In the genomic region with DNA sequence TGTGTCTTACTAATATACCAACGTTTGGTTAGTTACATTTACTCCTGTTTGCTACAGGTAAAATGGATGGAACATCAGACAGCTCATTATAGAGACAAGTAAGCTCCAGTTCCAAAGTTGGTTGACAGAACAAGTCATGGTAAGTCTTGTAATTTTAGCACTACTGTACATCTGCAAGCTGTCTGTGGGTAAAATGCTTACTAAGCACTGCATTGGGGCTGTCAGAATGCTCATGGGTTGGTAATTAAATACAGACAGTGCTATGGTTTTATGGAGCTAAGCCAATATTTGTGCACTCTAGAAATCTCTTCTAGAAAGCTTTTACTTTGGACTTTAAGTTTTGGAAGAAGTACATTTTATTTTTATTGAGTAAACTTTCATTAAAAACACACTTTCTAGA, we compare ENCODE assay signal across 29 cellular contexts.
"Had no signal": no experiment of that assay in that cellular context is flagged by ENCODE, and none has a peak within 500 bp of the region (broad histone marks: within the 10 kb centered on the region; RNA-seq: fewer than 3 reads in every experiment).

No MANE protein-coding gene starts in this region.

- DNase-seq: activated CD4-positive, alpha-beta T cell treated with anti-CD3 and anti-CD28 coated beads for 36 hours; activated CD4-positive, alpha-beta T cell treated with anti-CD3 and anti-CD28 coated beads, Interleukin-2, amount 10 ng/mL, durations not matched to agents 7 days and 5 days; activated CD4-positive, alpha-beta T cell treated with anti-CD3 and anti-CD28 coated beads, Interleukin-2, amount 50 U/mL, for 48 hours; activated CD8-positive, alpha-beta T cell treated with anti-CD3 and anti-CD28 coated beads, Interleukin-2, amount 10 ng/mL, durations not matched to agents 7 days and 5 days; activated gamma-delta T cell treated with Interleukin-2 at 50 U/mL for 16 hours; activated naive CD4-positive, alpha-beta T cell treated with anti-CD3 and anti-CD28 coated beads for 36 hours; activated T-cell treated with anti-CD3 and anti-CD28 coated beads, Interleukin-2, amount 50 U/mL, for 4 hours; adrenal gland; anterior cingulate cortex; central memory CD4-positive, alpha-beta T cell; Kasumi-1; KG1; MG63; MV-4-11; NCI-H1092; NCI-H1436 treated with DMSO at 0.1 percent for 48 hours; NCI-H1694 treated with DMSO at 0.1 percent for 48 hours; NCI-H2029; NCI-H345; NCI-H524 treated with DMSO at 0.1 percent for 48 hours; NCI-H748 treated with DMSO at 0.1 percent for 48 hours; SHP77 treated with DMSO at 0.1 percent for 48 hours; T1000 had no signal

- H3K4me3 ChIP-seq: adrenal gland, coronary artery, MG63, SJSA1 had no signal

- H3K9me3 ChIP-seq: adrenal gland, MG63, SJSA1 had no signal

- H3K27me3 ChIP-seq: adrenal gland, MG63, SJSA1 had no signal

- H3K27ac Mint-ChIP-seq: activated CD4-positive, alpha-beta T cell treated with anti-CD3 and anti-CD28 coated beads for 36 hours; activated CD4-positive, alpha-beta T cell treated with anti-CD3 and anti-CD28 coated beads, Interleukin-2, amount 10 ng/mL, durations not matched to agents 7 days and 5 days; activated CD8-positive, alpha-beta T cell treated with anti-CD3 and anti-CD28 coated beads, Interleukin-2, amount 10 ng/mL, durations not matched to agents 7 days and 5 days; activated naive CD4-positive, alpha-beta T cell treated with anti-CD3 and anti-CD28 coated beads for 36 hours; activated naive CD4-positive, alpha-beta T cell treated with anti-CD3 and anti-CD28 coated beads, Interleukin-2, amount 50 U/mL, for 72 hours; activated T-helper 1 cell treated with anti-CD3 and anti-CD28 coated beads, Interleukin-12 subunit alpha, Interleukin-12 subunit beta, Interleukin-2, Interleukin-4 antibody, amounts not matched to agents 30 ng/mL and 10 ng/mL and 1 ng/mL, durations not matched to agents 14 hours and 24 hours and 36 hours; brain; WTC11 had no signal

- H3K4me3 Mint-ChIP-seq: activated CD4-positive, alpha-beta T cell treated with anti-CD3 and anti-CD28 coated beads for 36 hours; activated CD4-positive, alpha-beta T cell treated with anti-CD3 and anti-CD28 coated beads, Interleukin-2, amount 10 ng/mL, durations not matched to agents 7 days and 5 days; activated CD8-positive, alpha-beta T cell treated with anti-CD3 and anti-CD28 coated beads, Interleukin-2, amount 10 ng/mL, durations not matched to agents 7 days and 5 days; activated naive CD4-positive, alpha-beta T cell treated with anti-CD3 and anti-CD28 coated beads for 36 hours; activated T-cell treated with anti-CD3 and anti-CD28 coated beads, Interleukin-2, amount 50 U/mL, for 4 hours; activated T-helper 1 cell treated with anti-CD3 and anti-CD28 coated beads, Interleukin-12 subunit alpha, Interleukin-12 subunit beta, Interleukin-2, Interleukin-4 antibody, amounts not matched to agents 30 ng/mL and 10 ng/mL and 1 ng/mL, durations not matched to agents 14 hours and 24 hours and 36 hours; brain; WTC11 had no signal

- H3K36me3 Mint-ChIP-seq: activated naive CD4-positive, alpha-beta T cell treated with anti-CD3 and anti-CD28 coated beads, Interleukin-2, amount 50 U/mL, for 72 hours; brain; WTC11 had no signal

- H3K36me3 ChIP-seq: adrenal gland, MG63, SJSA1 had no signal

- H3K27ac ChIP-seq: adrenal gland, coronary artery, SJSA1 had no signal

- H3K4me1 ChIP-seq: adrenal gland, SJSA1 had no signal

- H3K4me1 Mint-ChIP-seq: activated CD4-positive, alpha-beta T cell treated with anti-CD3 and anti-CD28 coated beads for 36 hours; activated CD4-positive, alpha-beta T cell treated with anti-CD3 and anti-CD28 coated beads, Interleukin-2, amount 10 ng/mL, durations not matched to agents 7 days and 5 days had no signal

- H3K9me3 Mint-ChIP-seq: activated CD4-positive, alpha-beta T cell treated with anti-CD3 and anti-CD28 coated beads, Interleukin-2, amount 10 ng/mL, durations not matched to agents 7 days and 5 days; activated naive CD4-positive, alpha-beta T cell treated with anti-CD3 and anti-CD28 coated beads for 36 hours; activated naive CD4-positive, alpha-beta T cell treated with anti-CD3 and anti-CD28 coated beads, Interleukin-2, amount 50 U/mL, for 72 hours; activated T-cell treated with anti-CD3 and anti-CD28 coated beads, Interleukin-2, amount 50 U/mL, for 4 hours; activated T-helper 1 cell treated with anti-CD3 and anti-CD28 coated beads, Interleukin-12 subunit alpha, Interleukin-12 subunit beta, Interleukin-2, Interleukin-4 antibody, amounts not matched to agents 30 ng/mL and 10 ng/mL and 1 ng/mL, durations not matched to agents 14 hours and 24 hours and 36 hours; brain; WTC11 had no signal

- H3K27me3 Mint-ChIP-seq: activated CD4-positive, alpha-beta T cell treated with anti-CD3 and anti-CD28 coated beads for 36 hours; activated CD4-positive, alpha-beta T cell treated with anti-CD3 and anti-CD28 coated beads, Interleukin-2, amount 10 ng/mL, durations not matched to agents 7 days and 5 days; brain had no signal
